In the genomic region with DNA sequence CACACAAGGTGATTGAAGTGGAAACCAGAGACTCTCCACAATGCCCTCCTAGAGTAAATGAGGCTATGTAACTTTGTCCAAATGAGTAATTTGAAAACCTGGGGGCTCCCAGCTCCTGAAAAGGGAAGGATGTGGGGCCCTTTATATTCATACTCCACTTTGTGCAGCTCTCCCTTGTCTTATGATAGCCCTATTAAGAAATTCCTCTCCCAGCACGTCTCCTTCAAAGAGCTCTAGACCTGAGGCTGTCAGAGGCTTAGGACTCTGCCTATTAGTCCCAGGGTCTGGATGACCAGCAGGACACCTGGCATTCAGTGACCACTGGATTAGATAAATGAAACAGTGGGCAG, we compare ENCODE assay signal across 10 cellular contexts. TPM values are rescaled to one million over a fixed set of nuclear protein-coding genes. Genes with fewer than 3 reads are reported as not detected.
DNase-seq lines count a peak whose midpoint lies in the region; ATAC-seq and TF ChIP-seq lines count a peak whose summit lies in the region.
"Had no signal": no experiment of that assay in that cellular context is flagged by ENCODE, and none has a peak within 500 bp of the region (broad histone marks: within the 10 kb centered on the region; RNA-seq: fewer than 3 reads in every experiment).

No MANE protein-coding gene starts in this region.

- CTCF ChIA-PET in CD4-positive, alpha-beta T cell (lab: Charles Lee), result interaction anchor here (1.0 to 4.9 kb wide), 3 partner anchors 14 to 56 kb away, joined by 4 to 19 read pairs (median 9); no protein-coding TSS in a partner anchor

- H3K4me3 ChIP-seq in HFF-Myc (replicated peaks; ENCODE audit: low read depth, low read length), result peak overlapping the region; percentile 71
- no peak overlapping the region for H3K4me3 ChIP-seq in MM.1S (ENCODE audit: low read length)

- no peaks in the 10 kb centered on the region for H4K20me1 ChIP-seq in MM.1S (ENCODE audit: insufficient read depth, low read length)

- H3K9me3 ChIP-seq in CD4-positive, alpha-beta T cell (ENCODE audit: control insufficient read depth, low read length), result no peaks in the 10 kb centered on the region
- H3K9me3 ChIP-seq in MM.1S (replicated peaks; ENCODE audit: insufficient read depth, low read length), result no peaks in the 10 kb centered on the region

- no peaks in the 10 kb centered on the region for H3K9me3 Mint-ChIP-seq in CD4-positive, alpha-beta T cell
- no peaks in the 10 kb centered on the region for H3K9me3 Mint-ChIP-seq in activated T-helper 2 cell treated with anti-CD3 and anti-CD28 coated beads, Interferon-gamma antibody, Interleukin-2, Interleukin-4, amounts not matched to agents 10 μg/mL and 5 μg/mL and 100 μg/mL, durations not matched to agents 14 hours and 24 hours and 36 hours
- no peaks in the 10 kb centered on the region for H3K9me3 Mint-ChIP-seq in naive B cell
- H3K9me3 Mint-ChIP-seq: stimulated activated memory B cell treated with anti-CD40 and anti-IgM and Interleukin-4, amounts not matched to agents 10 μg/mL and 1 μg/mL and 100 μg/mL, for 72 hours had no signal

- H3K4me2 ChIP-seq in MM.1S (ENCODE audit: low read depth, low read length), result no peak overlapping the region

- ATAC-seq in CD4-positive, alpha-beta T cell (ENCODE audit: poor library complexity), result no peak
- ATAC-seq in naive B cell (ENCODE audit: low read depth in 2 of 2), result no peak
- no peak for ATAC-seq in HG03196 (IDR thresholded peaks at IDR 0.05; ENCODE audit: unreplicated experiment)
- no peak for ATAC-seq in HG02759 (IDR thresholded peaks at IDR 0.05; ENCODE audit: unreplicated experiment)

- H2AFZ ChIP-seq in MM.1S (ENCODE audit: low read length), result no peak overlapping the region

- DNase-seq in CD4-positive, alpha-beta T cell, result no peak
- no peak for DNase-seq in HFF-Myc (ENCODE audit: extremely low read depth, low read depth)
- no peak for DNase-seq in activated T-helper 2 cell treated with anti-CD3 and anti-CD28 coated beads, Interferon-gamma antibody, Interleukin-2, Interleukin-4, amounts not matched to agents 10 μg/mL and 5 μg/mL and 100 μg/mL, durations not matched to agents 14 hours and 24 hours and 36 hours (ENCODE audit: low spot score)
- DNase-seq in naive B cell, result no peak
- DNase-seq in MM.1S, result no peak
- DNase-seq in AG08396 (ENCODE audit: low spot score), result no peak

- no peak for TF ChIP-seq CTCF in CD4-positive, alpha-beta T cell (IDR thresholded peaks at IDR 0.05)
- TF ChIP-seq CTCF in HFF-Myc (IDR thresholded peaks at IDR 0.05; ENCODE audit: low read depth, low read length, missing control alignments), result no peak
- no peak for TF ChIP-seq CTCF in MM.1S (IDR thresholded peaks at IDR 0.05; ENCODE audit: low read length)

- no peak overlapping the region for H3K9ac ChIP-seq in MM.1S (ENCODE audit: low read length)

- peaks cover 6% of the 10 kb centered on the region for H3K36me3 Mint-ChIP-seq in CD4-positive, alpha-beta T cell (ENCODE audit: low read depth)
- peaks cover 16% of the 10 kb centered on the region for H3K36me3 Mint-ChIP-seq in activated T-helper 2 cell treated with anti-CD3 and anti-CD28 coated beads, Interferon-gamma antibody, Interleukin-2, Interleukin-4, amounts not matched to agents 10 μg/mL and 5 μg/mL and 100 μg/mL, durations not matched to agents 14 hours and 24 hours and 36 hours (ENCODE audit: low read depth)
- no peaks in the 10 kb centered on the region for H3K36me3 Mint-ChIP-seq in naive B cell
- H3K36me3 Mint-ChIP-seq: stimulated activated memory B cell treated with anti-CD40 and anti-IgM and Interleukin-4, amounts not matched to agents 10 μg/mL and 1 μg/mL and 100 μg/mL, for 72 hours had no signal

- no peaks in the 10 kb centered on the region for H3K4me1 ChIP-seq in MM.1S (ENCODE audit: low read length)

- POLR2A ChIA-PET in CD4-positive, alpha-beta T cell (lab: Charles Lee), result interaction anchor here (1.5 to 1.6 kb wide), 2 partner anchors 11 to 20 kb away, joined by 3 to 9 read pairs; no protein-coding TSS in a partner anchor

- H3K27ac Mint-ChIP-seq in CD4-positive, alpha-beta T cell, result peak overlapping the region; percentile 69
- no peak overlapping the region for H3K27ac Mint-ChIP-seq in activated T-helper 2 cell treated with anti-CD3 and anti-CD28 coated beads, Interferon-gamma antibody, Interleukin-2, Interleukin-4, amounts not matched to agents 10 μg/mL and 5 μg/mL and 100 μg/mL, durations not matched to agents 14 hours and 24 hours and 36 hours
- H3K27ac Mint-ChIP-seq in naive B cell, result no peak overlapping the region

- H3F3A ChIP-seq in MM.1S (ENCODE audit: insufficient read depth, low read length), result no peaks in the 10 kb centered on the region; the same call in 1 of the 2 replicates

- no peaks in the 10 kb centered on the region for H3K27me3 Mint-ChIP-seq in CD4-positive, alpha-beta T cell
- H3K27me3 Mint-ChIP-seq in activated T-helper 2 cell treated with anti-CD3 and anti-CD28 coated beads, Interferon-gamma antibody, Interleukin-2, Interleukin-4, amounts not matched to agents 10 μg/mL and 5 μg/mL and 100 μg/mL, durations not matched to agents 14 hours and 24 hours and 36 hours (ENCODE audit: low read depth), result no peaks in the 10 kb centered on the region
- H3K27me3 Mint-ChIP-seq in naive B cell, result no peaks in the 10 kb centered on the region
- H3K27me3 Mint-ChIP-seq: stimulated activated memory B cell treated with anti-CD40 and anti-IgM and Interleukin-4, amounts not matched to agents 10 μg/mL and 1 μg/mL and 100 μg/mL, for 72 hours had no signal

- no peaks in the 10 kb centered on the region for H3K79me2 ChIP-seq in MM.1S (ENCODE audit: low read length)

- H3K9me2 ChIP-seq in MM.1S (replicated peaks; ENCODE audit: insufficient read depth, low read length), result no peaks in the 10 kb centered on the region

- H3K4me3 Mint-ChIP-seq in CD4-positive, alpha-beta T cell, result peak overlapping the region; percentile 98
- peak overlapping the region; percentile 72 for H3K4me3 Mint-ChIP-seq in activated T-helper 2 cell treated with anti-CD3 and anti-CD28 coated beads, Interferon-gamma antibody, Interleukin-2, Interleukin-4, amounts not matched to agents 10 μg/mL and 5 μg/mL and 100 μg/mL, durations not matched to agents 14 hours and 24 hours and 36 hours (ENCODE audit: low read depth)
- peak overlapping the region; percentile 53 to 94 (median 82) for H3K4me3 Mint-ChIP-seq in naive B cell

- H3K27me3 ChIP-seq in CD4-positive, alpha-beta T cell (ENCODE audit: control insufficient read depth, insufficient read depth, low read length), result no peaks in the 10 kb centered on the region
- H3K27me3 ChIP-seq in MM.1S (replicated peaks; ENCODE audit: insufficient read depth, low read length), result no peaks in the 10 kb centered on the region

- H3K4me1 Mint-ChIP-seq in CD4-positive, alpha-beta T cell (ENCODE audit: low read depth), result peaks cover 35% of the 10 kb centered on the region
- H3K4me1 Mint-ChIP-seq in activated T-helper 2 cell treated with anti-CD3 and anti-CD28 coated beads, Interferon-gamma antibody, Interleukin-2, Interleukin-4, amounts not matched to agents 10 μg/mL and 5 μg/mL and 100 μg/mL, durations not matched to agents 14 hours and 24 hours and 36 hours (ENCODE audit: low read depth), result peaks cover 31% of the 10 kb centered on the region
- H3K4me1 Mint-ChIP-seq in naive B cell, result peaks cover 31 to 40% (median 38%) of the 10 kb centered on the region in 3 donors

- H3K36me3 ChIP-seq in MM.1S (replicated peaks; ENCODE audit: insufficient read depth, low read length), result no peaks in the 10 kb centered on the region

- H3K27ac ChIP-seq in CD4-positive, alpha-beta T cell (ENCODE audit: low read depth, low read length), result no peak overlapping the region
- H3K27ac ChIP-seq in MM.1S (ENCODE audit: low read length), result no peak overlapping the region

- intact Hi-C loops in CD4-positive, alpha-beta T cell (cut with DNase I, micrococcal nuclease), result no loop called here
- intact Hi-C loops in activated T-helper 2 cell treated with anti-CD3 and anti-CD28 coated beads, Interferon-gamma antibody, Interleukin-2, Interleukin-4, amounts not matched to agents 10 μg/mL and 5 μg/mL and 100 μg/mL, durations not matched to agents 14 hours and 24 hours and 36 hours (cut with micrococcal nuclease), result no loop called here

RNA-seq across cellular contexts. Expression of a gene that starts 2.1 kb away (rescaled TPM):
- total RNA-seq in CD4-positive, alpha-beta T cell, result 1 to 10 TPM; 3.1 to 4.2 TPM
- total RNA-seq in activated T-helper 2 cell treated with anti-CD3 and anti-CD28 coated beads, Interferon-gamma antibody, Interleukin-2, Interleukin-4, amounts not matched to agents 10 μg/mL and 5 μg/mL and 100 μg/mL, durations not matched to agents 14 hours and 24 hours and 36 hours, result 27.6 and 30.9 TPM in 2 replicates
- 10 to 100 TPM in 1 of 6 donors, 1 to 10 TPM in 5; 3.2 to 10.9 (median 4.6) TPM for polyA plus RNA-seq in naive B cell (ENCODE audit: low read depth in 6 of 6)

RNA-seq across cellular contexts. Expression of a gene that starts 17.1 kb away (rescaled TPM):
- 10 to 100 TPM; 28.0 TPM for total RNA-seq in CD4-positive, alpha-beta T cell
- 76.9 and 90.0 TPM in 2 replicates for total RNA-seq in activated T-helper 2 cell treated with anti-CD3 and anti-CD28 coated beads, Interferon-gamma antibody, Interleukin-2, Interleukin-4, amounts not matched to agents 10 μg/mL and 5 μg/mL and 100 μg/mL, durations not matched to agents 14 hours and 24 hours and 36 hours
- polyA plus RNA-seq in naive B cell (ENCODE audit: low read depth in 6 of 6), result 100 to 1,000 TPM in 1 of 6 donors, 10 to 100 TPM in 5; 64.9 to 105 (median 79.9) TPM

RNA-seq across cellular contexts. Expression of a gene that starts 24.0 kb away (rescaled TPM):
- not detected for total RNA-seq in CD4-positive, alpha-beta T cell
- not detected in 2 replicates for total RNA-seq in activated T-helper 2 cell treated with anti-CD3 and anti-CD28 coated beads, Interferon-gamma antibody, Interleukin-2, Interleukin-4, amounts not matched to agents 10 μg/mL and 5 μg/mL and 100 μg/mL, durations not matched to agents 14 hours and 24 hours and 36 hours
- under 1 TPM in 3 of 6 donors, not detected in 3; 0.18 to 0.40 (median 0.34) TPM for polyA plus RNA-seq in naive B cell (ENCODE audit: low read depth in 6 of 6)
- total RNA-seq: smooth muscle cell had no signal
- polyA plus RNA-seq: smooth muscle cell had no signal

RNA-seq across cellular contexts. Expression of a gene that starts 53.1 kb away (rescaled TPM):
- under 1 TPM; 0.17 to 0.19 TPM for total RNA-seq in CD4-positive, alpha-beta T cell
- 0.18 TPM in 1 of 2 replicates, not detected in the other for total RNA-seq in activated T-helper 2 cell treated with anti-CD3 and anti-CD28 coated beads, Interferon-gamma antibody, Interleukin-2, Interleukin-4, amounts not matched to agents 10 μg/mL and 5 μg/mL and 100 μg/mL, durations not matched to agents 14 hours and 24 hours and 36 hours
- polyA plus RNA-seq in naive B cell (ENCODE audit: low read depth in 6 of 6), result under 1 TPM in 1 of 6 donors, not detected in 5; 0.12 TPM
- total RNA-seq: smooth muscle cell had no signal

RNA-seq across cellular contexts. Expression of a gene that starts 54.1 kb away (rescaled TPM):
- 10 to 100 TPM; 35.0 to 36.2 TPM for total RNA-seq in CD4-positive, alpha-beta T cell
- 135 and 137 TPM in 2 replicates for total RNA-seq in activated T-helper 2 cell treated with anti-CD3 and anti-CD28 coated beads, Interferon-gamma antibody, Interleukin-2, Interleukin-4, amounts not matched to agents 10 μg/mL and 5 μg/mL and 100 μg/mL, durations not matched to agents 14 hours and 24 hours and 36 hours
- 100 to 1,000 TPM; 182 to 310 (median 219) TPM for polyA plus RNA-seq in naive B cell (ENCODE audit: low read depth in 6 of 6)
